8 cellular contexts compared by ENCODE assay signal in the genomic region with DNA sequence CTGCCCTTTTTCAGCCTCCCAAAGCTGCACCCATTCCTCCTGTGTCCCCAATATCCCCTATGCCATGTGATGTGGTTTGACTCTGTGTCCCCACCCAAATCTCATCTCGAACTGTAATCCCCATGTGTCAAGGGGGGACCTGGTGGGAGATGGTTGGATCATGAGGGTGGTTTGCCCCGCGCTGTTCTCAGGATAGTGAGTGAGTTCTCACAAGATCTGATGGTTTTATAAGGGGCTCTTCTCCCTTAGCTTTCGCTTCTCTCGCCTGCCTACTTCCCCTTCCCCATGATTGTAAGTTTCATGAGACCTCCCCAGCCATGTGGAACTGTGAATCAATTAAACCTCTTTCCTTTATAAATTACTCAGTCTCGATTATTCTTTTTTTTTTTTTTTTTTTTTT.
A peak's percentile ranks its signal among the peaks of the same experiment; 100 is the strongest.
DNase-seq lines count a peak whose midpoint lies in the region; ATAC-seq, FAIRE-seq and TF ChIP-seq lines count a peak whose summit lies in the region.
"Not testable (repeated sequence)": the region's sequence is repeated elsewhere in the genome, so short reads cannot be mapped to it uniquely, and the experiment has no call there.

No MANE protein-coding gene starts in this region.

- TF ChIP-seq EP300 in H1 (IDR thresholded peaks at IDR 0.05; ENCODE audit: borderline replicate concordance in 1 of 2, low read depth in 2 of 2, low read length in 2 of 2) = not testable (repeated sequence)

- not testable (repeated sequence) for H3K27me3 Mint-ChIP-seq in IgD-negative memory B cell; activated naive CD8-positive, alpha-beta T cell; memory B cell

- not testable (repeated sequence) for H2BK120ac ChIP-seq in H1 (replicated peaks; ENCODE audit: low read depth, low read length)

- H2AFZ ChIP-seq in H1 (ENCODE audit: low read length) = not testable (repeated sequence)

- H3K79me1 ChIP-seq in H1 (ENCODE audit: low read depth, low read length) = not testable (repeated sequence)

- not testable (repeated sequence) for FAIRE-seq in H1 (lab: Jason Lieb, UNC)

- ATAC-seq in memory B cell (ENCODE audit: low read depth) = not testable (repeated sequence)

- peaks cover 38 to 57% (median 46%) of the 10 kb centered on the region in 10 experiments for H3K4me1 ChIP-seq in BLaER1 treated with 17β-estradiol and CSF1 and Interleukin-3, amounts not matched to agents 10 nM and 100 nM
- H3K4me1 ChIP-seq in H1 (replicated peaks in 1 of 4; ENCODE audit: control insufficient read depth in 3 of 4, insufficient read depth in 4 of 4, low read length in 3 of 4) = peaks cover 1 to 10% (median 6%) of the 10 kb centered on the region in 4 experiments; a peak in 4 of 7 replicates

- H3K27ac ChIP-seq in BLaER1 treated with 17β-estradiol and CSF1 and Interleukin-3, amounts not matched to agents 10 nM and 100 nM = peak overlapping the region in 2 of 11 experiments; percentile 8 to 66; a peak in 3 of 22 replicates
- H3K27ac ChIP-seq in SK-N-MC = peak overlapping the region; percentile 57
- H3K27ac ChIP-seq in H1 (ENCODE audit: low read depth, low read length) = not testable (repeated sequence)

- H3K14ac ChIP-seq in H1 (ENCODE audit: insufficient read length) = not testable (repeated sequence)

- H4K20me1 ChIP-seq in BLaER1 treated with 17β-estradiol and CSF1 and Interleukin-3, amounts not matched to agents 10 nM and 100 nM; H1 (replicated peaks in 1 of 2; ENCODE audit: control insufficient read depth in 1 of 2, insufficient read depth in 2 of 2, low read length in 2 of 2): not testable (repeated sequence)

- H2BK5ac ChIP-seq in H1 (ENCODE audit: low read depth, low read length) = not testable (repeated sequence)

- H3K23ac ChIP-seq in H1 (ENCODE audit: insufficient read length) = not testable (repeated sequence)

- H2BK20ac ChIP-seq in H1 (ENCODE audit: low read length) = 0 out of 2 replicates have a peak overlapping the region, but pooled peaks have one; percentile 25

- H3K79me2 ChIP-seq in H1 (ENCODE audit: control insufficient read depth in 1 of 2, insufficient read depth in 2 of 2, low read length in 2 of 2) = not testable (repeated sequence)

- CTCF ChIA-PET in H1 (lab: Charles Lee; ENCODE audit: partially characterized antibody) = interaction anchor here (0.5 to 1.2 kb wide), 3 partner anchors 10 to 20 kb away, joined by 3 read pairs; no protein-coding TSS in a partner anchor

- H3K9ac ChIP-seq in BLaER1 treated with 17β-estradiol and CSF1 and Interleukin-3, amounts not matched to agents 10 nM and 100 nM; SK-N-MC (ENCODE audit: insufficient read length); H1 (replicated peaks in 1 of 4; ENCODE audit: extremely low read depth in 1 of 4, low read depth in 3 of 4, low read length in 3 of 4): not testable (repeated sequence)

- H2BK12ac ChIP-seq in H1 (ENCODE audit: low read depth, low read length) = not testable (repeated sequence)

- POLR2A ChIA-PET in H1 (lab: Charles Lee; ENCODE audit: partially characterized antibody) = interaction anchor here (1.4 kb wide), 1 partner anchor 37 kb away, joined by 3 read pairs; no protein-coding TSS in a partner anchor

- H3K27me3 ChIP-seq in BLaER1 treated with 17β-estradiol and CSF1 and Interleukin-3, amounts not matched to agents 10 nM and 100 nM; H1 (replicated peaks in 1 of 4; ENCODE audit: control insufficient read depth in 3 of 4, extremely low read depth in 1 of 4, insufficient read depth in 3 of 4, low read length in 3 of 4): not testable (repeated sequence)

- 0 out of 2 replicates have a peak overlapping the region, but pooled peaks have one; percentile 31 for H2BK15ac ChIP-seq in H1 (ENCODE audit: low read length)

- peak overlapping the region; percentile 80 to 98 (median 91); a peak in 18 of 22 replicates for H3K4me2 ChIP-seq in BLaER1 treated with 17β-estradiol and CSF1 and Interleukin-3, amounts not matched to agents 10 nM and 100 nM
- not testable (repeated sequence) for H3K4me2 ChIP-seq in H1 (ENCODE audit: insufficient read depth in 1 of 2, low read depth in 2 of 2, low read length in 2 of 2)

- not testable (repeated sequence) for H3K4me3 ChIP-seq in BLaER1 treated with 17β-estradiol and CSF1 and Interleukin-3, amounts not matched to agents 10 nM and 100 nM; SK-N-MC; H1 (ENCODE audit: extremely low read depth in 1 of 4, insufficient read depth in 2 of 4, low read depth in 3 of 4, low read length in 4 of 4)

- H3K23me2 ChIP-seq in H1 (ENCODE audit: low read depth, low read length) = not testable (repeated sequence)

- H3K4me3 Mint-ChIP-seq in IgD-negative memory B cell (peak overlapping the region in 3 of 4 donors; percentile 5 to 68 (median 41)), memory B cell (peak overlapping the region; percentile 4)
- H3K4me3 Mint-ChIP-seq in activated naive CD8-positive, alpha-beta T cell = not testable (repeated sequence)

- H3K56ac ChIP-seq in H1 (replicated peaks; ENCODE audit: insufficient read length, low read depth, low read length) = not testable (repeated sequence)

- H3K36me3 ChIP-seq in BLaER1 treated with 17β-estradiol and CSF1 and Interleukin-3, amounts not matched to agents 10 nM and 100 nM; SK-N-MC (ENCODE audit: insufficient read depth, low read length); H1 (ENCODE audit: control insufficient read depth in 2 of 4, insufficient read depth in 4 of 4, low read length in 3 of 4): not testable (repeated sequence)

- not testable (repeated sequence) for TF ChIP-seq CTCF in H1 (IDR thresholded peaks at IDR 0.05; ENCODE audit: control extremely low read depth in 1 of 3, insufficient read depth in 1 of 3, low read depth in 1 of 3, low read length in 3 of 3)

- not testable (repeated sequence) for TF ChIP-seq RAD21 in H1 (IDR thresholded peaks at IDR 0.05 in 1 of 2, conservative IDR thresholded peaks at IDR 0.05 in 1 of 2; ENCODE audit: low read depth in 2 of 2, low read length in 2 of 2)

- not testable (repeated sequence) for H2AK5ac ChIP-seq in H1 (ENCODE audit: low read depth, low read length)

- H3K18ac ChIP-seq in H1 (ENCODE audit: extremely low read depth, low read length) = not testable (repeated sequence)

- peaks cover 52 to 62% (median 61%) of the 10 kb centered on the region in 3 donors for H3K4me1 Mint-ChIP-seq in IgD-negative memory B cell
- H3K4me1 Mint-ChIP-seq in activated naive CD8-positive, alpha-beta T cell (ENCODE audit: low read depth) = peaks cover 41% of the 10 kb centered on the region
- H3K4me1 Mint-ChIP-seq in memory B cell = peaks cover 47% of the 10 kb centered on the region

- not testable (repeated sequence) for H3K36me3 Mint-ChIP-seq in IgD-negative memory B cell; activated naive CD8-positive, alpha-beta T cell
- H3K36me3 Mint-ChIP-seq in memory B cell = peaks cover 22% of the 10 kb centered on the region

- H4K5ac ChIP-seq in H1 (ENCODE audit: insufficient read length, low read depth, low read length) = not testable (repeated sequence)

- H3K9me3 Mint-ChIP-seq in IgD-negative memory B cell = peaks cover 4 to 14% (median 5%) of the 10 kb centered on the region in 3 donors
- not testable (repeated sequence) for H3K9me3 Mint-ChIP-seq in activated naive CD8-positive, alpha-beta T cell (ENCODE audit: low read depth); memory B cell

- H3K9me3 ChIP-seq in BLaER1 treated with 17β-estradiol and CSF1 and Interleukin-3, amounts not matched to agents 10 nM and 100 nM (replicated peaks in 1 of 11) = peaks cover 0 to 18% (median 5%) of the 10 kb centered on the region in 11 experiments; a peak in 9 of 22 replicates
- H3K9me3 ChIP-seq in SK-N-MC (ENCODE audit: low read depth, low read length); H1 (ENCODE audit: insufficient read depth in 2 of 2, low read depth in 1 of 2, low read length in 1 of 2): not testable (repeated sequence)

- WGBS in H1 (ENCODE audit: extremely low coverage in 1 of 2, insufficient coverage in 1 of 2, insufficient read length in 1 of 2, insufficient replicate concordance in 2 of 2, low coverage in 1 of 2, low lambda C conversion rate in 2 of 2, missing lambda C conversion rate in 1 of 2), 2 experiments = 80% methylated on average over 4 of the region's 6 CpGs; no CpG with 5 or more reads in 1 of the 2 experiments

- TF ChIP-seq POLR2A in H1 (IDR thresholded peaks at IDR 0.05; ENCODE audit: control extremely low read depth in 1 of 2, low read depth in 2 of 2, low read length in 2 of 2) = not testable (repeated sequence)

- DNase-seq in Ammon's horn (ENCODE audit: low spot score) = peak; percentile 36
- DNase-seq in SK-N-MC (ENCODE audit: low read depth, low spot score); H1 (ENCODE audit: low read depth in 1 of 2, low spot score in 2 of 2); memory B cell (ENCODE audit: low spot score in 2 of 2): not testable (repeated sequence)
- DNase-seq in pons (ENCODE audit: low spot score) = peak; percentile 54

- H4K91ac ChIP-seq in H1 (replicated peaks; ENCODE audit: insufficient read length, low read length) = not testable (repeated sequence)

- H3K4ac ChIP-seq in H1 (replicated peaks; ENCODE audit: insufficient read length, low read depth, low read length) = not testable (repeated sequence)

- H4K8ac ChIP-seq in H1 (ENCODE audit: extremely low read depth, insufficient read depth, low read length) = not testable (repeated sequence)

- peak overlapping the region in 1 of 3 donors; percentile 22 for H3K27ac Mint-ChIP-seq in IgD-negative memory B cell
- H3K27ac Mint-ChIP-seq in activated naive CD8-positive, alpha-beta T cell = peak overlapping the region; percentile 29
- peak overlapping the region; percentile 91 for H3K27ac Mint-ChIP-seq in memory B cell
